8 cellular contexts compared by ENCODE assay signal in genomic region chr15:74540135-74540760, GRCh38. TPM values are rescaled to one million over a fixed set of nuclear protein-coding genes. Genes with fewer than 3 reads are reported as not detected.
DNase-seq lines count a peak whose midpoint lies in the region; ATAC-seq and TF ChIP-seq lines count a peak whose summit lies in the region.

No MANE protein-coding gene starts in this region.

- peaks cover 61% of the 10 kb centered on the region for H3K79me2 ChIP-seq in MM.1S (ENCODE audit: low read length)
- H3K79me2 ChIP-seq in mesendoderm (ENCODE audit: control insufficient read depth, insufficient read depth, low read length) = peaks cover 38% of the 10 kb centered on the region

- H3K36me3 ChIP-seq in heart right ventricle (peaks cover 0 to 9% (median 0%) of the 10 kb centered on the region in 9 donors), MM.1S (replicated peaks; ENCODE audit: insufficient read depth, low read length) (no peaks in the 10 kb centered on the region; the same call in 1 of the 2 replicates), breast epithelium (no peaks in the 10 kb centered on the region), mesendoderm (ENCODE audit: control insufficient read depth, insufficient read depth, low read length) (peaks cover 2% of the 10 kb centered on the region)

- peaks cover 2% of the 10 kb centered on the region for H3K79me1 ChIP-seq in mesendoderm (ENCODE audit: low read length)

- H3K23ac ChIP-seq in mesendoderm (ENCODE audit: low read length) = no peak overlapping the region

- intact Hi-C loops in heart right ventricle (cut with DNase I) = loop anchor here (2.0 to 5.0 kb wide), 7 partner anchors 57 to 79 kb away; partner anchors contain the start of genes CLK3 (in 6 of the 10) and UBL7 (in 4 of the 10)
- intact Hi-C loops in left ventricle myocardium superior (cut with micrococcal nuclease) = loop anchor here (10.0 kb wide), 1 partner anchor 75 kb away; the partner anchor contains the start of gene CLK3
- intact Hi-C loops in breast epithelium (cut with DNase I; ENCODE audit: low total_unique reads) = loop anchor here (10.0 kb wide), 1 partner anchor 75 kb away; the partner anchor contains the start of gene CLK3

- no peak overlapping the region for H2BK120ac ChIP-seq in mesendoderm (ENCODE audit: low read depth, low read length)

- H3K4me3 ChIP-seq in heart right ventricle (peak overlapping the region; percentile 77 to 97 (median 92)), MM.1S (ENCODE audit: low read length) (peak overlapping the region; percentile 80), breast epithelium (peak overlapping the region; percentile 83 to 88 (median 83)), mesendoderm (ENCODE audit: low read length) (peak overlapping the region; percentile 99)

- no peaks in the 10 kb centered on the region for H4K20me1 ChIP-seq in MM.1S (ENCODE audit: insufficient read depth, low read length)

- peak overlapping the region in 7 of 10 donors; percentile 30 to 90 (median 55) for H3K27ac ChIP-seq in heart right ventricle
- peak overlapping the region; percentile 92 for H3K27ac ChIP-seq in MM.1S (ENCODE audit: low read length)
- peak overlapping the region; percentile 66 to 76 for H3K27ac ChIP-seq in breast epithelium
- peak overlapping the region; percentile 92 for H3K27ac ChIP-seq in mesendoderm (ENCODE audit: low read depth, low read length)

- peak overlapping the region; percentile 86 for H3K4me2 ChIP-seq in MM.1S (ENCODE audit: low read depth, low read length)
- H3K4me2 ChIP-seq in mesendoderm (ENCODE audit: low read length) = peak overlapping the region; percentile 98

- H3K4ac ChIP-seq in mesendoderm (ENCODE audit: low read depth, low read length) = peak overlapping the region; percentile 92

- no peak overlapping the region for H4K5ac ChIP-seq in mesendoderm (ENCODE audit: low read length)

- H3K27me3 ChIP-seq in heart right ventricle = no peaks in the 10 kb centered on the region
- H3K27me3 ChIP-seq in MM.1S (replicated peaks; ENCODE audit: insufficient read depth, low read length) = no peaks in the 10 kb centered on the region
- H3K27me3 ChIP-seq in breast epithelium = no peaks in the 10 kb centered on the region
- H3K27me3 ChIP-seq in mesendoderm (ENCODE audit: insufficient read depth, low read length, poor library complexity) = no peaks in the 10 kb centered on the region

- peaks cover 54% of the 10 kb centered on the region for H3F3A ChIP-seq in MM.1S (ENCODE audit: insufficient read depth, low read length)

- H3K9me3 ChIP-seq in heart right ventricle (no peaks in the 10 kb centered on the region), MM.1S (replicated peaks; ENCODE audit: insufficient read depth, low read length) (no peaks in the 10 kb centered on the region), breast epithelium (no peaks in the 10 kb centered on the region)

- peak overlapping the region; percentile 82 for H2BK5ac ChIP-seq in mesendoderm (ENCODE audit: low read length)

- H3K9ac ChIP-seq in MM.1S (ENCODE audit: low read length) (peak overlapping the region; percentile 86), mesendoderm (ENCODE audit: low read length) (peak overlapping the region; percentile 97)

- peaks cover 6 to 42% (median 22%) of the 10 kb centered on the region in 9 donors for H3K4me1 ChIP-seq in heart right ventricle
- peaks cover 18% of the 10 kb centered on the region for H3K4me1 ChIP-seq in MM.1S (ENCODE audit: low read length)
- peaks cover 8 to 10% of the 10 kb centered on the region in 2 donors for H3K4me1 ChIP-seq in breast epithelium
- H3K4me1 ChIP-seq in mesendoderm (ENCODE audit: control insufficient read depth, low read depth, low read length) = peaks cover 4% of the 10 kb centered on the region

- ATAC-seq in heart right ventricle = no peak
- no peak for ATAC-seq in left ventricle myocardium superior
- ATAC-seq in HG02642 (IDR thresholded peaks at IDR 0.05; ENCODE audit: poor library complexity, unreplicated experiment) = no peak
- ATAC-seq in GM19023 (IDR thresholded peaks at IDR 0.05; ENCODE audit: unreplicated experiment) = no peak

- H2AFZ ChIP-seq in MM.1S (ENCODE audit: low read length) = peak overlapping the region; percentile 43

- TF ChIP-seq POLR2A in breast epithelium (IDR thresholded peaks at IDR 0.05) = no peak

- no peak for DNase-seq in heart right ventricle
- DNase-seq in left ventricle myocardium superior = no peak
- peak; percentile 43 for DNase-seq in MM.1S
- DNase-seq in breast epithelium (ENCODE audit: low spot score in 2 of 2) = no peak
- DNase-seq in mesendoderm = peak; percentile 41
- DNase-seq in SW 1271 (lab: John Stamatoyannopoulos, UW) = no peak

- no peak overlapping the region for H4K8ac ChIP-seq in mesendoderm (ENCODE audit: low read depth, low read length)

- peak overlapping the region; percentile 99 for H3K56ac ChIP-seq in mesendoderm (ENCODE audit: low read length)

- H3K18ac ChIP-seq in mesendoderm (ENCODE audit: low read length) = peak overlapping the region; percentile 72

- H3K9me2 ChIP-seq in MM.1S (replicated peaks; ENCODE audit: insufficient read depth, low read length) = no peaks in the 10 kb centered on the region

- TF ChIP-seq CTCF in heart right ventricle (IDR thresholded peaks at IDR 0.05) (no peak), MM.1S (IDR thresholded peaks at IDR 0.05; ENCODE audit: low read length) (no peak), breast epithelium (IDR thresholded peaks at IDR 0.05) (no peak)

- 6 to 8% methylated on average over 19 of the region's 19 CpGs for WGBS in heart right ventricle, 2 donors
- WGBS in mesendoderm (ENCODE audit: extremely low coverage, insufficient coverage, low lambda C conversion rate) = no CpG with 5 or more reads among the region's 19 CpGs

- H2BK15ac ChIP-seq in mesendoderm (replicated peaks; ENCODE audit: low read depth) = no peak overlapping the region

- peak overlapping the region; percentile 9 for H2AK5ac ChIP-seq in mesendoderm (ENCODE audit: low read length)

RNA-seq across cellular contexts. Expression of gene ARID3B, which starts 0.8 kb away (rescaled TPM):
- 1 to 10 TPM; 1.2 to 3.7 (median 2.4) TPM for total RNA-seq in heart right ventricle
- 1 to 10 TPM; 1.4 to 3.0 TPM for polyA plus RNA-seq in heart right ventricle
- 2.0 TPM for total RNA-seq in left ventricle myocardium superior
- 1 to 10 TPM; 5.2 to 6.0 (median 5.9) TPM for total RNA-seq in breast epithelium
- polyA plus RNA-seq in mesendoderm (2013, experiment 1 of 2) = 99.9 TPM
- 98.8 TPM for polyA plus RNA-seq in mesendoderm (2013, experiment 2 of 2)

Comparison
In these comparisons a context has a peak if more than half of its experiments do, and no peak if none do; other contexts are left out.
1. DNase-seq: peak in MM.1S (single experiment) and mesendoderm (single experiment); none in heart right ventricle (0 of 2), left ventricle myocardium superior (single experiment), breast epithelium (0 of 2) and SW 1271 (0 of 2).
2. Peak in every context shown above with its lines, with median percentiles within 50 percentile points of each other: H3K27ac ChIP-seq and H3K4me3 ChIP-seq.